Comparison of ENCODE assay signal across 15 cellular contexts in genomic region chr2:193549661-193550060, GRCh38.
"Had no signal": no experiment of that assay in that cellular context is flagged by ENCODE, and none has a peak within 500 bp of the region (broad histone marks: within the 10 kb centered on the region; RNA-seq: fewer than 3 reads in every experiment).

No MANE protein-coding gene starts in this region.

- H3K9me3 ChIP-seq: body of pancreas, prostate gland had no signal

- H3K4me3 Mint-ChIP-seq: activated CD4-positive, alpha-beta T cell treated with anti-CD3 and anti-CD28 coated beads for 36 hours; activated naive CD8-positive, alpha-beta T cell; naive thymus-derived CD8-positive, alpha-beta T cell; WTC11 had no signal

- H3K4me1 ChIP-seq: body of pancreas, prostate gland, right atrium auricular region, tibial artery had no signal

- H3K27me3 Mint-ChIP-seq: activated CD4-positive, alpha-beta T cell treated with anti-CD3 and anti-CD28 coated beads for 36 hours; activated naive CD8-positive, alpha-beta T cell had no signal

- H3K36me3 Mint-ChIP-seq: activated naive CD8-positive, alpha-beta T cell had no signal

- H3K27ac ChIP-seq: body of pancreas, prostate gland, right atrium auricular region, skin epidermis, tibial artery had no signal

- H3K4me3 ChIP-seq: body of pancreas, prostate gland, right atrium auricular region, skin epidermis, tibial artery had no signal

- H3K4me1 Mint-ChIP-seq: activated CD4-positive, alpha-beta T cell treated with anti-CD3 and anti-CD28 coated beads for 36 hours; naive thymus-derived CD8-positive, alpha-beta T cell; WTC11 had no signal

- H3K36me3 ChIP-seq: prostate gland, right atrium auricular region, tibial artery had no signal

- H3K27me3 ChIP-seq: body of pancreas, right atrium auricular region, tibial artery had no signal

- H3K27ac Mint-ChIP-seq: activated CD4-positive, alpha-beta T cell treated with anti-CD3 and anti-CD28 coated beads for 36 hours; activated naive CD8-positive, alpha-beta T cell; naive thymus-derived CD8-positive, alpha-beta T cell; WTC11 had no signal

- DNase-seq: activated CD4-positive, alpha-beta T cell treated with anti-CD3 and anti-CD28 coated beads for 36 hours; activated CD4-positive, alpha-beta T cell treated with anti-CD3 and anti-CD28 coated beads, Interleukin-2, amount 50 U/mL, for 48 hours; body of pancreas; central memory CD4-positive, alpha-beta T cell; cortex of kidney; mesendoderm; naive thymus-derived CD8-positive, alpha-beta T cell; stimulated activated naive CD8-positive, alpha-beta T cell treated with anti-CD3 and anti-CD28 coated beads, Interleukin-15, Interleukin-2, amounts not matched to agents 100 U/mL and 50 U/mL, for 24 hours; substantia nigra; tibial artery had no signal

- ATAC-seq: activated CD4-positive, alpha-beta T cell treated with anti-CD3 and anti-CD28 coated beads for 36 hours; body of pancreas; naive thymus-derived CD8-positive, alpha-beta T cell; stimulated activated naive CD8-positive, alpha-beta T cell treated with anti-CD3 and anti-CD28 coated beads, Interleukin-15, Interleukin-2, amounts not matched to agents 100 U/mL and 50 U/mL, for 24 hours; WTC11 had no signal
